Comparison of ENCODE assay signal across 15 cellular contexts in the genomic region with DNA sequence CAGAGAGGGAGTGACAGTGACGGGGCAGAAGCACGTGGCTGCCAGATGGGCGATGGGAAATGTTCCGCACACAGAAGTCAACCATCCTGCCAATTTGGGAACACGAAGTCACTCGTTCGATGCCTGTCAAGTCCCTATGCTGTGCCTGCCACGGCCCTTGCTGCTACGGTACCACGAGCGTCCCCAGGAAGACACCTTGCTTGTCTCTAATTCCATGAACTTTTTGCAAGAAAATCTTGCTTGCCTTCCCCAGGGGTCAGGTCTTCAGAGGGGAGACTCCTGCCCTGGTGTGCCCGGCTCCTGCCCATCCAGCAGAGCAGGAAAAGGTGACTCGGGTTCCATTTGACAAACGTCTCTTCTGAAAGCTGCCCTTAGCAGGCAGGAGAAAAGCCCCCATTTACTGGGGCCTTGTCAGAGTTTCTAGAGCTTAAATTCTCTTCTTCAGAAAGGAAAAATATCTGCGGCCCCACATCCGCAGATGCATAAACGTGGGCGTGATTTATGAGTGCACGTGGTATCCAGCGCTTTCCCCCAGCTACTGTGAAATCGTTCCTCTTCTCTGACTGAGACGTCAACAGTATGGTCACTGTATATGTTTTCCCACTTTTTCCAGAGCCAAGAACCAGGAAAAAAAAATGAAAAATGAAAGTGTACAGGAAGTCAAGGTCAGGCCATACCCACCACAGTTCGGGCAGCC. TPM values are rescaled to one million over a fixed set of nuclear protein-coding genes. Genes with fewer than 3 reads are reported as not detected.
DNase-seq lines count a peak whose midpoint lies in the region; ATAC-seq, FAIRE-seq and TF ChIP-seq lines count a peak whose summit lies in the region.
"Had no signal": no experiment of that assay in that cellular context is flagged by ENCODE, and none has a peak within 500 bp of the region (broad histone marks: within the 10 kb centered on the region; RNA-seq: fewer than 3 reads in every experiment).

No MANE protein-coding gene starts in this region.

- FAIRE-seq in H54 (lab: Jason Lieb, UNC) = no peak

- BruUV-seq in IMR-90 (replicated peaks; lab: Mats Ljungman, UMichigan) = no TSS peak

- H3K9me1 ChIP-seq in IMR-90 (ENCODE audit: insufficient read depth, low read length) = peaks cover 8% of the 10 kb centered on the region

- no peak overlapping the region for H3K27ac Mint-ChIP-seq in osteocyte (ENCODE audit: unreplicated experiment)

- intact Hi-C loops in IMR-90 (cut with micrococcal nuclease) = no loop called here

- no peaks in the 10 kb centered on the region for H3K36me3 ChIP-seq in IMR-90 (ENCODE audit: control insufficient read depth, insufficient read depth, low read length)
- no peaks in the 10 kb centered on the region for H3K36me3 ChIP-seq in rectal smooth muscle tissue (ENCODE audit: control insufficient read depth, insufficient read depth, low read length)
- H3K36me3 ChIP-seq: right atrium auricular region, suprapubic skin had no signal

- H4K8ac ChIP-seq in IMR-90 (ENCODE audit: low read depth in 2 of 2, low read length in 2 of 2) = peak overlapping the region; percentile 62

- H2AK5ac ChIP-seq in IMR-90 (ENCODE audit: low read depth, low read length) = peak overlapping the region; percentile 98

- H3K4me1 Mint-ChIP-seq in osteocyte (ENCODE audit: unreplicated experiment) = peaks cover 13% of the 10 kb centered on the region

- peak overlapping the region; percentile 61 for H4K91ac ChIP-seq in IMR-90 (ENCODE audit: insufficient read depth, low read depth, low read length)

- H3K27ac ChIP-seq in IMR-90 (ENCODE audit: insufficient read depth, low read length) (peak overlapping the region; percentile 36), rectal smooth muscle tissue (ENCODE audit: low read depth, low read length) (peak overlapping the region; percentile 76)
- H3K27ac ChIP-seq: epithelial cell of prostate, right atrium auricular region, suprapubic skin had no signal

- no peaks in the 10 kb centered on the region for H3K36me3 Mint-ChIP-seq in osteocyte (ENCODE audit: unreplicated experiment)

- H3K4me1 ChIP-seq in IMR-90 (ENCODE audit: control insufficient read depth, insufficient read depth, low read length) (peaks cover 16% of the 10 kb centered on the region), rectal smooth muscle tissue (ENCODE audit: control insufficient read depth, insufficient read depth, low read length) (peaks cover 13% of the 10 kb centered on the region)
- H3K4me1 ChIP-seq: right atrium auricular region, suprapubic skin had no signal

- H4K5ac ChIP-seq in IMR-90 (ENCODE audit: low read depth, low read length) = peak overlapping the region; percentile 14

- POLR2A ChIA-PET in IMR-90 (lab: Charles Lee; ENCODE audit: unreplicated experiment) = no interaction called here

- peak overlapping the region; percentile 46; the same call in 1 of the 2 replicates for H3K23ac ChIP-seq in IMR-90 (ENCODE audit: low read depth, low read length)

- H3K56ac ChIP-seq in IMR-90 (ENCODE audit: extremely low read depth, insufficient read depth, low read length) = no peak overlapping the region

- H2BK5ac ChIP-seq in IMR-90 (ENCODE audit: low read depth, low read length, poor library complexity, severe bottlenecking) = peak overlapping the region; percentile 33

- TF ChIP-seq RAD21 in IMR-90 (IDR thresholded peaks at IDR 0.05; ENCODE audit: low read length) = no peak

- no peaks in the 10 kb centered on the region for H4K20me1 ChIP-seq in IMR-90 (ENCODE audit: insufficient read depth, low read length)

- peak overlapping the region; percentile 81 for H2BK20ac ChIP-seq in IMR-90 (ENCODE audit: low read depth, low read length)

- H3K4ac ChIP-seq in IMR-90 (ENCODE audit: low read depth, low read length) = peak overlapping the region; percentile 84

- no peaks in the 10 kb centered on the region for H3K9me3 Mint-ChIP-seq in osteocyte (ENCODE audit: unreplicated experiment)

- peak overlapping the region; percentile 43 for H3K18ac ChIP-seq in IMR-90 (ENCODE audit: low read depth, low read length)

- H3K4me3 ChIP-seq in IMR-90 (ENCODE audit: insufficient read depth, low read depth, low read length) = no peak overlapping the region
- H3K4me3 ChIP-seq in rectal smooth muscle tissue (ENCODE audit: low read length) = no peak overlapping the region
- H3K4me3 ChIP-seq: right atrium auricular region, suprapubic skin had no signal

- peak; percentile 41 for DNase-seq in CD1c-positive myeloid dendritic cell (ENCODE audit: extremely low spot score)
- DNase-seq in IMR-90 = peak; percentile 92
- DNase-seq in activated naive CD8-positive, alpha-beta T cell treated with anti-CD3 and anti-CD28 coated beads, Interleukin-2, amount 50 U/mL, for 16 hours (ENCODE audit: low read depth, low spot score) = peak; percentile 17
- DNase-seq in H54 (ENCODE audit: insufficient read length, low spot score) = no peak
- DNase-seq in NOMO-1 treated with DMSO at 0.1 percent for 48 hours (lab: John Stamatoyannopoulos, UW; ENCODE audit: unreplicated experiment) = no peak
- no peak for DNase-seq in osteocyte (ENCODE audit: extremely low spot score, unreplicated experiment)
- DNase-seq: COR-L47, HCEC 1CT, NCI-H2171 treated with DMSO at 0.1 percent for 48 hours had no signal

- H3K9me3 ChIP-seq in IMR-90 (ENCODE audit: control insufficient read depth, insufficient read depth, low read length) = no peaks in the 10 kb centered on the region
- H3K9me3 ChIP-seq: right atrium auricular region, suprapubic skin had no signal

- TF ChIP-seq CTCF in IMR-90 (conservative IDR thresholded peaks at IDR 0.05; ENCODE audit: low read depth, low read length) (no peak), osteocyte (IDR thresholded peaks at IDR 0.05) (no peak)

- H2AFZ ChIP-seq in IMR-90 (replicated peaks; ENCODE audit: low read length, poor library complexity) = peak overlapping the region; percentile 87

- no peaks in the 10 kb centered on the region for H3K27me3 Mint-ChIP-seq in osteocyte (ENCODE audit: unreplicated experiment)

- H2AK9ac ChIP-seq in IMR-90 (replicated peaks; ENCODE audit: low read depth, low read length, poor library complexity) = peak overlapping the region; percentile 55

- peak overlapping the region; percentile 98 for H2BK15ac ChIP-seq in IMR-90 (ENCODE audit: low read depth, low read length)

- H3K27me3 ChIP-seq in IMR-90 (ENCODE audit: control insufficient read depth, insufficient read depth, low read length) (no peaks in the 10 kb centered on the region), rectal smooth muscle tissue (ENCODE audit: control insufficient read depth, insufficient read depth, low read length) (no peaks in the 10 kb centered on the region)
- H3K27me3 ChIP-seq: right atrium auricular region, suprapubic skin had no signal

- peak overlapping the region; percentile 79 for H2BK120ac ChIP-seq in IMR-90 (ENCODE audit: low read depth, low read length)

- in situ Hi-C loops in IMR-90 (cut with MboI; ENCODE audit: low sequenced_read_pairs) = no loop called here

- WGBS in IMR-90 (ENCODE audit: extremely low coverage in 2 of 2, insufficient read length in 1 of 2), 2 experiments = 74% methylated on average over 13 of the region's 23 CpGs; no CpG with 5 or more reads in 1 of the 2 experiments

- dilution Hi-C loops in IMR-90 (cut with HindIII; ENCODE audit: low sequenced_read_pairs, unreplicated experiment) = no loop called here

- H3K14ac ChIP-seq in IMR-90 (replicated peaks; ENCODE audit: low read depth, low read length) = peak overlapping the region; percentile 73

- H3K4me2 ChIP-seq in IMR-90 (ENCODE audit: low read depth, low read length) = peak overlapping the region; percentile 11; the same call in 1 of the 2 replicates

- TF ChIP-seq POLR2A in IMR-90 (IDR thresholded peaks at IDR 0.05; ENCODE audit: low read depth, low read length) (peak; percentile 33), H54 (IDR thresholded peaks at IDR 0.05; ENCODE audit: low read depth, low read length) (no peak)

- H3K79me1 ChIP-seq in IMR-90 (ENCODE audit: low read depth in 1 of 2, low read length in 2 of 2) = no peaks in the 10 kb centered on the region; a peak in 1 of 4 replicates

- CTCF ChIA-PET in IMR-90 (lab: Yijun Ruan, JAX) = interaction anchor here (0.7 kb wide), 1 partner anchor 12 kb away, joined by 4 read pairs; no protein-coding TSS in a partner anchor

- H3K9ac ChIP-seq in IMR-90 (ENCODE audit: low read depth, low read length) (no peak overlapping the region), rectal smooth muscle tissue (ENCODE audit: low read length) (no peak overlapping the region)

- ATAC-seq in IMR-90 (ENCODE audit: low read depth) (peak; percentile 73), HG02981 (IDR thresholded peaks at IDR 0.05; ENCODE audit: unreplicated experiment) (no peak)
- ATAC-seq: SK-N-SH treated with all-trans-retinoic acid at 6 μM for 48 hours had no signal

- no peak overlapping the region for H3K4me3 Mint-ChIP-seq in osteocyte (ENCODE audit: unreplicated experiment)

TF ChIP-seq in IMR-90, 13 proteins besides CTCF, POLR2A, EP300 and RAD21 (continues in another document):
- no peak for TF ChIP-seq RCOR1 (IDR thresholded peaks at IDR 0.05; ENCODE audit: insufficient replicate concordance, low read length)
- TF ChIP-seq MXI1 (IDR thresholded peaks at IDR 0.05; ENCODE audit: borderline replicate concordance, low read depth, low read length) = 0 out of 2 replicates have a peak, but pooled peaks have one; percentile 46
- peak; percentile 41; the same call in 1 of the 2 replicates for TF ChIP-seq CEBPB (IDR thresholded peaks at IDR 0.05; ENCODE audit: low read depth, low read length)
- TF ChIP-seq, protein P1, sequence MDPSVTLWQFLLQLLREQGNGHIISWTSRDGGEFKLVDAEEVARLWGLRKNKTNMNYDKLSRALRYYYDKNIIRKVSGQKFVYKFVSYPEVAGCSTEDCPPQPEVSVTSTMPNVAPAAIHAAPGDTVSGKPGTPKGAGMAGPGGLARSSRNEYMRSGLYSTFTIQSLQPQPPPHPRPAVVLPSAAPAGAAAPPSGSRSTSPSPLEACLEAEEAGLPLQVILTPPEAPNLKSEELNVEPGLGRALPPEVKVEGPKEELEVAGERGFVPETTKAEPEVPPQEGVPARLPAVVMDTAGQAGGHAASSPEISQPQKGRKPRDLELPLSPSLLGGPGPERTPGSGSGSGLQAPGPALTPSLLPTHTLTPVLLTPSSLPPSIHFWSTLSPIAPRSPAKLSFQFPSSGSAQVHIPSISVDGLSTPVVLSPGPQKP (IDR thresholded peaks at IDR 0.05; ENCODE audit: borderline replicate concordance, low read depth, low read length) = no peak
- TF ChIP-seq SMC3 (IDR thresholded peaks at IDR 0.05; ENCODE audit: low read depth, low read length) = no peak
- peak; percentile 73 for TF ChIP-seq BHLHE40 (IDR thresholded peaks at IDR 0.05; ENCODE audit: low read depth, low read length)

RNA-seq across cellular contexts. Expression of a gene that starts 16.8 kb away (rescaled TPM):
- total RNA-seq in IMR-90 (2012; rRNA removed) (26.9 and 29.4 TPM in 2 replicates), osteocyte (66.9 and 67.0 TPM in 2 replicates)
- polyA plus RNA-seq in IMR-90 (2012; rRNA removed) = 48.5 and 58.2 TPM in 2 replicates
- polyA plus RNA-seq in IMR-90 (2012; cell fraction: cytosol; rRNA removed) = 17.4 and 21.0 TPM in 2 replicates
- polyA plus RNA-seq in IMR-90 (2012; cell fraction: nucleus; rRNA removed; ENCODE audit: low replicate concordance) = 118 and 306 TPM in 2 replicates

RNA-seq across cellular contexts. Expression of a gene that starts 58.3 kb away (rescaled TPM):
- total RNA-seq in IMR-90 (2012; rRNA removed) = 6.3 and 7.2 TPM in 2 replicates
- polyA plus RNA-seq in IMR-90 (2012; rRNA removed) = 10.4 and 10.7 TPM in 2 replicates
- 7.4 and 8.5 TPM in 2 replicates for polyA plus RNA-seq in IMR-90 (2012; cell fraction: cytosol; rRNA removed)
- 61.8 and 109 TPM in 2 replicates for polyA plus RNA-seq in IMR-90 (2012; cell fraction: nucleus; rRNA removed; ENCODE audit: low replicate concordance)
- total RNA-seq in osteocyte = 13.1 and 13.6 TPM in 2 replicates

Comparison
In these comparisons a context has a peak if more than half of its experiments do, and no peak if none do; other contexts are left out.
1. DNase-seq: peak in CD1c-positive myeloid dendritic cell (single experiment), IMR-90 (single experiment) and activated naive CD8-positive, alpha-beta T cell treated with anti-CD3 and anti-CD28 coated beads, Interleukin-2, amount 50 U/mL, for 16 hours (single experiment); none in H54 (single experiment), NOMO-1 treated with DMSO at 0.1 percent for 48 hours (single experiment) and osteocyte (single experiment).